13 cellular contexts compared by ENCODE assay signal in genomic region chr11:15893080-15893492, GRCh38.
DNase-seq lines count a peak whose midpoint lies in the region; ATAC-seq and TF ChIP-seq lines count a peak whose summit lies in the region.
"Had no signal": no experiment of that assay in that cellular context is flagged by ENCODE, and none has a peak within 500 bp of the region (broad histone marks: within the 10 kb centered on the region; RNA-seq: fewer than 3 reads in every experiment).

No MANE protein-coding gene starts in this region.

- intact Hi-C loops in CD4-positive, alpha-beta T cell (cut with DNase I, micrococcal nuclease), result no loop called here

- H3K27me3 Mint-ChIP-seq in chondrocyte (ENCODE audit: low read depth), result no peaks in the 10 kb centered on the region
- no peaks in the 10 kb centered on the region for H3K27me3 Mint-ChIP-seq in stimulated activated memory B cell treated with anti-CD40 and anti-IgM and Interleukin-4, amounts not matched to agents 10 μg/mL and 1 μg/mL and 100 μg/mL, for 72 hours
- peaks cover under 1% of the 10 kb centered on the region for H3K27me3 Mint-ChIP-seq in CD4-positive, alpha-beta T cell
- H3K27me3 Mint-ChIP-seq: CD4-positive, alpha-beta memory T cell had no signal

- no peaks in the 10 kb centered on the region for H3K9me3 ChIP-seq in CD4-positive, alpha-beta T cell (ENCODE audit: control insufficient read depth, low read length)

- H3K36me3 Mint-ChIP-seq in chondrocyte (ENCODE audit: low read depth), result no peaks in the 10 kb centered on the region
- no peaks in the 10 kb centered on the region for H3K36me3 Mint-ChIP-seq in stimulated activated memory B cell treated with anti-CD40 and anti-IgM and Interleukin-4, amounts not matched to agents 10 μg/mL and 1 μg/mL and 100 μg/mL, for 72 hours
- no peaks in the 10 kb centered on the region for H3K36me3 Mint-ChIP-seq in CD4-positive, alpha-beta T cell (ENCODE audit: low read depth)
- H3K36me3 Mint-ChIP-seq: CD4-positive, alpha-beta memory T cell had no signal

- ATAC-seq in stimulated activated memory B cell treated with anti-CD40 and anti-IgM and Interleukin-4, amounts not matched to agents 10 μg/mL and 1 μg/mL and 100 μg/mL, for 72 hours, result no peak
- no peak for ATAC-seq in CD4-positive, alpha-beta T cell (ENCODE audit: poor library complexity)

- in situ Hi-C loops in Caki2 (cut with HindIII; ENCODE audit: low pct_unique_long_range_greater_than_20kb, low sequenced_read_pairs), result no loop called here

- H3K9me3 Mint-ChIP-seq in chondrocyte (ENCODE audit: low read depth), result no peaks in the 10 kb centered on the region
- H3K9me3 Mint-ChIP-seq in stimulated activated memory B cell treated with anti-CD40 and anti-IgM and Interleukin-4, amounts not matched to agents 10 μg/mL and 1 μg/mL and 100 μg/mL, for 72 hours, result no peaks in the 10 kb centered on the region
- no peaks in the 10 kb centered on the region for H3K9me3 Mint-ChIP-seq in CD4-positive, alpha-beta T cell
- H3K9me3 Mint-ChIP-seq: CD4-positive, alpha-beta memory T cell had no signal

- H3K27ac ChIP-seq in CD4-positive, alpha-beta T cell (ENCODE audit: low read depth, low read length), result no peak overlapping the region

- H3K27ac Mint-ChIP-seq in chondrocyte (ENCODE audit: unreplicated experiment), result peak overlapping the region; percentile 76
- no peak overlapping the region for H3K27ac Mint-ChIP-seq in stimulated activated memory B cell treated with anti-CD40 and anti-IgM and Interleukin-4, amounts not matched to agents 10 μg/mL and 1 μg/mL and 100 μg/mL, for 72 hours
- H3K27ac Mint-ChIP-seq in CD4-positive, alpha-beta T cell, result no peak overlapping the region
- H3K27ac Mint-ChIP-seq: CD4-positive, alpha-beta memory T cell had no signal

- peak; percentile 15 for DNase-seq in Caki2 (ENCODE audit: low read depth)
- peak; percentile 16 for DNase-seq in NCI-H2196 (lab: John Stamatoyannopoulos, UW; ENCODE audit: unreplicated experiment)
- DNase-seq in chondrocyte (ENCODE audit: low spot score), result no peak
- peak; percentile 16 for DNase-seq in mucosa of gallbladder (ENCODE audit: low spot score)
- no peak for DNase-seq in NCI-H1436 (lab: John Stamatoyannopoulos, UW)
- DNase-seq in CD4-positive, alpha-beta T cell, result no peak
- DNase-seq in DMS114 treated with DMSO at 0.1 percent for 48 hours (lab: John Stamatoyannopoulos, UW; ENCODE audit: unreplicated experiment), result no peak
- DNase-seq: activated CD8-positive, alpha-beta memory T cell treated with anti-CD3 and anti-CD28 coated beads for 24 hours; CD4-positive, alpha-beta memory T cell; islet precursor cell; NCI-H446; right cardiac atrium had no signal

- peaks cover 45% of the 10 kb centered on the region for H3K4me1 Mint-ChIP-seq in chondrocyte (ENCODE audit: low read depth)
- H3K4me1 Mint-ChIP-seq in stimulated activated memory B cell treated with anti-CD40 and anti-IgM and Interleukin-4, amounts not matched to agents 10 μg/mL and 1 μg/mL and 100 μg/mL, for 72 hours, result no peaks in the 10 kb centered on the region
- H3K4me1 Mint-ChIP-seq in CD4-positive, alpha-beta T cell (ENCODE audit: low read depth), result no peaks in the 10 kb centered on the region
- H3K4me1 Mint-ChIP-seq: CD4-positive, alpha-beta memory T cell had no signal

- POLR2A ChIA-PET in CD4-positive, alpha-beta T cell (lab: Charles Lee), result no interaction called here

- H3K27me3 ChIP-seq in CD4-positive, alpha-beta T cell (ENCODE audit: control insufficient read depth, insufficient read depth, low read length), result no peaks in the 10 kb centered on the region

- no peak for TF ChIP-seq CTCF in chondrocyte (IDR thresholded peaks at IDR 0.05)
- no peak for TF ChIP-seq CTCF in CD4-positive, alpha-beta T cell (IDR thresholded peaks at IDR 0.05)

- H3K4me3 Mint-ChIP-seq in chondrocyte (ENCODE audit: unreplicated experiment), result no peak overlapping the region
- no peak overlapping the region for H3K4me3 Mint-ChIP-seq in stimulated activated memory B cell treated with anti-CD40 and anti-IgM and Interleukin-4, amounts not matched to agents 10 μg/mL and 1 μg/mL and 100 μg/mL, for 72 hours
- no peak overlapping the region for H3K4me3 Mint-ChIP-seq in CD4-positive, alpha-beta T cell
- H3K4me3 Mint-ChIP-seq: CD4-positive, alpha-beta memory T cell had no signal

- CTCF ChIA-PET in CD4-positive, alpha-beta T cell (lab: Charles Lee), result no interaction called here

Comparison
In these comparisons a context has a peak if more than half of its experiments do, and no peak if none do; other contexts are left out.
1. DNase-seq: peak in Caki2 (single experiment), NCI-H2196 (single experiment) and mucosa of gallbladder (single experiment); none in chondrocyte (single experiment), NCI-H1436 (single experiment), CD4-positive, alpha-beta T cell (0 of 10) and DMS114 treated with DMSO at 0.1 percent for 48 hours (single experiment).